11 cellular contexts compared by ENCODE assay signal in the genomic region with DNA sequence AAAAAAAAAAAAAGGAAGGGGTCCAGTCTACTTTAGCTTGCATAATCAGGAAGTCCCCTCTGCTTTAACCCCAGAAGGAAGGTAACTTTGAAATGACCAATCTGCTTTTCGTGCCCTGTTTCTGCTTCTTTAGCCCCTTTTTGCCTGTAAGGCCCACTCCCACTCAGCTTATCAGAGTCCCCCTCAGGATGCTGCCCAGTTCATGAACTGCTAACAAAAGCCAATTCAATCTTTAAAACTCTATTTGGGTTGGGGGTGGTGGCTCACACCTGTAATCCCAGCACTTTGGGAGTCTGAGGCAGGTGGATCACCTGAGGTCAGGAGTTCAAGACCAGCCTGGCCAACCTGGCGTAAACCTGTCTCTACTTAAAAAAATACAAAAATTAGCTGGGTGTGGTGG. TPM values are rescaled to one million over a fixed set of nuclear protein-coding genes. Genes with fewer than 3 reads are reported as not detected.
"Had no signal": no experiment of that assay in that cellular context is flagged by ENCODE, and none has a peak within 500 bp of the region (broad histone marks: within the 10 kb centered on the region; RNA-seq: fewer than 3 reads in every experiment).

No MANE protein-coding gene starts in this region.

- H3K27ac Mint-ChIP-seq: GM23338, HFFc6 had no signal

- H3K4me3 Mint-ChIP-seq: GM23338, H9, HFFc6 had no signal

- ATAC-seq: GM23338, HepG2, K562 had no signal

- H3K27ac ChIP-seq: HL-60, KMS-11 had no signal

- H3K4me3 ChIP-seq: GM23338, K562 had no signal

- DNase-seq: H9, HCEC 1CT, HFFc6, Karpas-422 had no signal

- FAIRE-seq: H1, H54, HepG2, K562 had no signal

RNA-seq across cellular contexts. Expression of a gene that starts 12.3 kb away (rescaled TPM):
- polyA plus RNA-seq: H1, HepG2, K562 had no signal
